In the genomic region with DNA sequence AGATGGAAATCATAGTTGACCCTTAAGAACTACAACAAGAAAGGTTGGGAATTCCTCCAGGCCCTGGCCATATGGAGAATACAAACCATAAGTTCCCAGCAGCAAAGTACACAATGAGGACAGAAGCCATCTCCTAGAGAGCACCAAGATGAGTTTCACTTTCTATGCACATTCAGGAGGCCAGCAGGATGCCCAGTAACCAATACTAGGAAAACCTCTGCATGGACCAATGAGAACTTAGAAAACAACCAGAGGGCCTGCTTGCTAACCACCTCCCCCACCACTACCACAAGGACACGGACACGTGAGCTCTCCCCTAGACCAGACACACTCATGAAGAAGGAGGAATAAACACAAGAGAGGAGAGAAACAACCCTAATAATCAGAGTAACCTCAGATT, we compare ENCODE assay signal across 31 cellular contexts. TPM values are rescaled to one million over a fixed set of nuclear protein-coding genes. Genes with fewer than 3 reads are reported as not detected.
DNase-seq lines count a peak whose midpoint lies in the region; ATAC-seq, FAIRE-seq and TF ChIP-seq lines count a peak whose summit lies in the region.
"Had no signal": no experiment of that assay in that cellular context is flagged by ENCODE, and none has a peak within 500 bp of the region (broad histone marks: within the 10 kb centered on the region; RNA-seq: fewer than 3 reads in every experiment).

No MANE protein-coding gene starts in this region.

- H3K27me3 ChIP-seq in left ventricle myocardium inferior (ENCODE audit: low read depth) (no peaks in the 10 kb centered on the region), heart right ventricle (no peaks in the 10 kb centered on the region), right lobe of liver (no peaks in the 10 kb centered on the region), small intestine (ENCODE audit: control insufficient read depth in 2 of 2, insufficient read depth in 2 of 2, low read length in 2 of 2) (no peaks in the 10 kb centered on the region)
- H3K27me3 ChIP-seq: BLaER1, gastrocnemius medialis, MG63, suprapubic skin had no signal

- H3K27ac ChIP-seq in left ventricle myocardium inferior (replicated peaks) (peak overlapping the region; percentile 5), heart right ventricle (no peak overlapping the region), right lobe of liver (peak overlapping the region in 2 of 3 donors; percentile 54 to 78), small intestine (ENCODE audit: low read depth in 1 of 2, low read length in 1 of 2) (no peak overlapping the region)
- H3K27ac ChIP-seq: BLaER1, gastrocnemius medialis, HL-60, skin epidermis, suprapubic skin had no signal

- no peak for TF ChIP-seq CTCF in left ventricle myocardium inferior (IDR thresholded peaks at IDR 0.05; ENCODE audit: borderline replicate concordance)
- TF ChIP-seq CTCF in heart right ventricle (IDR thresholded peaks at IDR 0.05) = no peak
- no peak for TF ChIP-seq CTCF in astrocyte of the spinal cord (IDR thresholded peaks at IDR 0.05; ENCODE audit: low read depth, low read length)
- no peak for TF ChIP-seq CTCF in right lobe of liver (IDR thresholded peaks at IDR 0.05)
- TF ChIP-seq CTCF in GM20000 (IDR thresholded peaks at IDR 0.05; ENCODE audit: extremely low read depth, missing control alignments) = no peak

- H3K36me3 ChIP-seq in left ventricle myocardium inferior = no peaks in the 10 kb centered on the region
- no peaks in the 10 kb centered on the region for H3K36me3 ChIP-seq in heart right ventricle
- no peaks in the 10 kb centered on the region for H3K36me3 ChIP-seq in right lobe of liver
- H3K36me3 ChIP-seq in small intestine (ENCODE audit: control insufficient read depth in 2 of 2, insufficient read depth in 2 of 2, low read length in 2 of 2) = no peaks in the 10 kb centered on the region
- H3K36me3 ChIP-seq: BLaER1, gastrocnemius medialis, MG63, suprapubic skin had no signal

- intact Hi-C loops in left ventricle myocardium inferior (cut with micrococcal nuclease) (no loop called here), heart right ventricle (cut with DNase I) (loop anchor here in 3 of 10 donors (5.0 to 10.0 kb wide), 2 partner anchors 38 to 84 kb away; no protein-coding TSS in a partner anchor), right lobe of liver (cut with DNase I) (no loop called here)

- ATAC-seq in heart right ventricle (no peak), right lobe of liver (peak in 3 of 4 donors; percentile 14 to 33 (median 15))
- ATAC-seq: gastrocnemius medialis; left cardiac atrium; SK-N-SH treated with all-trans-retinoic acid at 6 μM for 48 hours; stimulated activated memory B cell treated with anti-CD40 and anti-IgM and Interleukin-4, amounts not matched to agents 10 μg/mL and 1 μg/mL and 100 μg/mL, for 72 hours had no signal

- H3K4me1 ChIP-seq in left ventricle myocardium inferior (peaks cover 51% of the 10 kb centered on the region), heart right ventricle (peaks cover 0 to 42% (median 25%) of the 10 kb centered on the region in 9 donors), right lobe of liver (peaks cover 0 to 43% (median 18%) of the 10 kb centered on the region in 4 donors), small intestine (ENCODE audit: control insufficient read depth in 2 of 2, insufficient read depth in 1 of 2, low read depth in 1 of 2, low read length in 1 of 2) (peaks cover 5 to 6% of the 10 kb centered on the region in 2 donors)
- H3K4me1 ChIP-seq: BLaER1 had no signal

- WGBS in heart right ventricle, 2 donors = 76 to 90% methylated on average over 2 of the region's 2 CpGs
- no CpG with 5 or more reads among the region's 2 CpGs for WGBS in right lobe of liver (ENCODE audit: insufficient coverage, low coverage, low lambda C conversion rate, missing lambda C conversion rate)
- WGBS in small intestine, 3 donors = 81 to 96% (median 90%) methylated on average over 2 of the region's 2 CpGs

- TF ChIP-seq POLR2A in right lobe of liver (IDR thresholded peaks at IDR 0.05) = no peak

- no peak for DNase-seq in left ventricle myocardium inferior
- no peak for DNase-seq in heart right ventricle
- DNase-seq in astrocyte of the spinal cord (ENCODE audit: low read depth, low spot score) = peak; percentile 65
- DNase-seq in right lobe of liver = no peak
- DNase-seq in small intestine = peak; percentile 15
- DNase-seq in cortex of kidney (lab: John Stamatoyannopoulos, UW) = no peak
- no peak for DNase-seq in SKM-1 treated with dmso at 0.1 percent for 144 hours (lab: John Stamatoyannopoulos, UW; ENCODE audit: unreplicated experiment)
- no peak for DNase-seq in GM20000 (ENCODE audit: low spot score)
- DNase-seq: activated B cell treated with CpG ODN at 0.5 μM for 24 hours; activated CD4-positive, alpha-beta memory T cell treated with anti-CD3 and anti-CD28 coated beads, Interleukin-2, amount 10 ng/mL, durations not matched to agents 7 days and 5 days; activated naive CD4-positive, alpha-beta T cell; aorta; Caco-2; cerebellar nuclear complex; effector CD4-positive, alpha-beta T cell; gastrocnemius medialis; H7; left cardiac atrium; MG63; NCI-H1436 treated with DMSO at 0.1 percent for 48 hours; NCI-H524; nephron progenitor cell; stimulated activated CD4-positive, alpha-beta T cell treated with anti-CD3 and anti-CD28 coated beads, Interleukin-2, amount 100 ng/mL, for 24 hours; T1000 had no signal

- no peak for FAIRE-seq in small intestine (lab: Jason Lieb, UNC)
- FAIRE-seq: urothelium cell line had no signal

- no peaks in the 10 kb centered on the region for H3K9me3 ChIP-seq in left ventricle myocardium inferior (replicated peaks)
- H3K9me3 ChIP-seq in heart right ventricle = no peaks in the 10 kb centered on the region
- H3K9me3 ChIP-seq in right lobe of liver = no peaks in the 10 kb centered on the region
- H3K9me3 ChIP-seq in small intestine (ENCODE audit: control insufficient read depth, low read depth) = no peaks in the 10 kb centered on the region
- H3K9me3 ChIP-seq: BLaER1, Caco-2, gastrocnemius medialis, MG63, suprapubic skin had no signal

- no peak overlapping the region for H3K4me3 ChIP-seq in left ventricle myocardium inferior
- H3K4me3 ChIP-seq in heart right ventricle = no peak overlapping the region
- H3K4me3 ChIP-seq in astrocyte of the spinal cord (ENCODE audit: low read depth, low read length) = no peak overlapping the region
- no peak overlapping the region for H3K4me3 ChIP-seq in right lobe of liver
- no peak overlapping the region for H3K4me3 ChIP-seq in small intestine (ENCODE audit: low read depth in 1 of 2, low read length in 2 of 2)
- H3K4me3 ChIP-seq: BLaER1, gastrocnemius medialis, MG63, skin epidermis, suprapubic skin had no signal

- in situ Hi-C loops in astrocyte of the spinal cord (cut with HindIII; ENCODE audit: low sequenced_read_pairs) = no loop called here

RNA-seq across cellular contexts. Expression of a gene that starts 56.3 kb away (rescaled TPM):
- 7.4 TPM for total RNA-seq in left ventricle myocardium inferior
- total RNA-seq in heart right ventricle = 10 to 100 TPM in 8 of 10 donors, 1 to 10 TPM in 2; 8.3 to 16.9 (median 11.2) TPM
- polyA plus RNA-seq in heart right ventricle = 1 to 10 TPM; 5.4 to 7.0 TPM
- total RNA-seq in right lobe of liver = 10 to 100 TPM in 2 of 6 experiments, 1 to 10 TPM in 4; 4.4 to 11.2 (median 8.3) TPM
- polyA plus RNA-seq in small intestine = 1 to 10 TPM; 4.5 to 8.8 (median 7.0) TPM

Comparison
In these comparisons a context has a peak if more than half of its experiments do, and no peak if none do; other contexts are left out.
1. H3K27ac ChIP-seq: peak in left ventricle myocardium inferior (single experiment) and right lobe of liver (2 of 3); none in heart right ventricle (0 of 10) and small intestine (0 of 2).
2. DNase-seq: peak in astrocyte of the spinal cord (single experiment) and small intestine (single experiment); none in left ventricle myocardium inferior (single experiment), heart right ventricle (0 of 2), right lobe of liver (0 of 3), cortex of kidney (single experiment), SKM-1 treated with dmso at 0.1 percent for 144 hours (single experiment) and GM20000 (single experiment).
3. ATAC-seq: peak in right lobe of liver (3 of 4); none in heart right ventricle (0 of 8).